In the genomic region with DNA sequence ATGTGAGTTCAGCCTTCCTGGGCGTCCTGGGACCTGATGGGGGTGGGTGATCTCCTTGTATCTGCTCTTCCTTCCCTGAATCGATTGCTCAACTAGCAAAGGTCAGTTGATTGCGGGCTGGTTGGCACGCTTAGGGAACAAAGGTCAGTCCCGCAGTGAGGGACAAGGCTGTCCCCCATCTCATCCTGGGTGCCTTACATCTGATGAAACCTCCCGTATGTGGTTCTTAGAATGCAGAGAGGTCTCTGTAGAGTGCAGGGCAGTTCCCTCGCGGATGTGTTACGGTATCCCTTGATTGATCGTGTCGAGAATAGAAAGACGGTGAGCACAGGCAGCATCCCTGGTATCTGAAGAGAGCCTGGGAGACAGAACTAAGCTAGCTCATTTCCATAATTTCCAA, we compare ENCODE assay signal across 13 cellular contexts. TPM values are rescaled to one million over a fixed set of nuclear protein-coding genes. Genes with fewer than 3 reads are reported as not detected.
DNase-seq lines count a peak whose midpoint lies in the region; ATAC-seq and TF ChIP-seq lines count a peak whose summit lies in the region.
"Had no signal": no experiment of that assay in that cellular context is flagged by ENCODE, and none has a peak within 500 bp of the region (broad histone marks: within the 10 kb centered on the region; RNA-seq: fewer than 3 reads in every experiment).

No MANE protein-coding gene starts in this region.

- intact Hi-C loops in activated CD8-positive, alpha-beta T cell treated with anti-CD3 and anti-CD28 coated beads for 36 hours (cut with micrococcal nuclease): loop anchor here (10.0 kb wide), 1 partner anchor 157 kb away; no protein-coding TSS in a partner anchor
- intact Hi-C loops in heart left ventricle (cut with DNase I): loop anchor here in 8 of 10 donors (2.0 to 10.0 kb wide), 5 partner anchors 50 to 227 kb away; no protein-coding TSS in a partner anchor

- H3K27me3 Mint-ChIP-seq in activated CD8-positive, alpha-beta T cell treated with anti-CD3 and anti-CD28 coated beads for 36 hours: no peaks in the 10 kb centered on the region
- no peaks in the 10 kb centered on the region for H3K27me3 Mint-ChIP-seq in activated CD8-positive, alpha-beta T cell treated with anti-CD3 and anti-CD28 coated beads, Interleukin-2, amount 10 ng/mL, durations not matched to agents 7 days and 5 days (ENCODE audit: low read depth)
- no peaks in the 10 kb centered on the region for H3K27me3 Mint-ChIP-seq in T-cell
- H3K27me3 Mint-ChIP-seq in stimulated activated memory B cell treated with anti-CD40 and anti-IgM and Interleukin-4, amounts not matched to agents 10 μg/mL and 1 μg/mL and 100 μg/mL, for 72 hours: no peaks in the 10 kb centered on the region

- H3K9me3 ChIP-seq in heart left ventricle: no peaks in the 10 kb centered on the region
- H3K9me3 ChIP-seq: A549 had no signal

- H3K27me3 ChIP-seq in heart left ventricle: no peaks in the 10 kb centered on the region

- in situ Hi-C loops in GM13977 (cut with MboI; ENCODE audit: low pct_unique_long_range_greater_than_20kb, low sequenced_read_pairs, unreplicated experiment): no loop called here

- H3K9me3 Mint-ChIP-seq in activated CD8-positive, alpha-beta T cell treated with anti-CD3 and anti-CD28 coated beads for 36 hours: no peaks in the 10 kb centered on the region
- no peaks in the 10 kb centered on the region for H3K9me3 Mint-ChIP-seq in activated CD8-positive, alpha-beta T cell treated with anti-CD3 and anti-CD28 coated beads, Interleukin-2, amount 10 ng/mL, durations not matched to agents 7 days and 5 days (ENCODE audit: insufficient read depth)
- H3K9me3 Mint-ChIP-seq in T-cell: no peaks in the 10 kb centered on the region
- no peaks in the 10 kb centered on the region for H3K9me3 Mint-ChIP-seq in stimulated activated memory B cell treated with anti-CD40 and anti-IgM and Interleukin-4, amounts not matched to agents 10 μg/mL and 1 μg/mL and 100 μg/mL, for 72 hours
- H3K9me3 Mint-ChIP-seq: neural crest cell had no signal

- H3K27ac ChIP-seq in heart left ventricle: peak overlapping the region in 3 of 12 donors; percentile 10 to 45 (median 39)
- H3K27ac ChIP-seq: A549 had no signal

- H3K27ac Mint-ChIP-seq in activated CD8-positive, alpha-beta T cell treated with anti-CD3 and anti-CD28 coated beads for 36 hours: peak overlapping the region; percentile 40
- no peak overlapping the region for H3K27ac Mint-ChIP-seq in activated CD8-positive, alpha-beta T cell treated with anti-CD3 and anti-CD28 coated beads, Interleukin-2, amount 10 ng/mL, durations not matched to agents 7 days and 5 days
- peak overlapping the region; percentile 77 to 79 for H3K27ac Mint-ChIP-seq in T-cell
- peak overlapping the region; percentile 74 for H3K27ac Mint-ChIP-seq in stimulated activated memory B cell treated with anti-CD40 and anti-IgM and Interleukin-4, amounts not matched to agents 10 μg/mL and 1 μg/mL and 100 μg/mL, for 72 hours

- H3K36me3 Mint-ChIP-seq in activated CD8-positive, alpha-beta T cell treated with anti-CD3 and anti-CD28 coated beads for 36 hours (ENCODE audit: low read depth): peaks cover 29% of the 10 kb centered on the region
- H3K36me3 Mint-ChIP-seq in activated CD8-positive, alpha-beta T cell treated with anti-CD3 and anti-CD28 coated beads, Interleukin-2, amount 10 ng/mL, durations not matched to agents 7 days and 5 days (ENCODE audit: low read depth): peaks cover 41% of the 10 kb centered on the region
- H3K36me3 Mint-ChIP-seq in T-cell: peaks cover 8% of the 10 kb centered on the region
- H3K36me3 Mint-ChIP-seq in stimulated activated memory B cell treated with anti-CD40 and anti-IgM and Interleukin-4, amounts not matched to agents 10 μg/mL and 1 μg/mL and 100 μg/mL, for 72 hours: peaks cover 31% of the 10 kb centered on the region

- WGBS in heart left ventricle, 4 donors: 83 to 92% (median 88%) methylated on average over 12 of the region's 12 CpGs

- no peak for TF ChIP-seq CTCF in activated CD8-positive, alpha-beta T cell treated with anti-CD3 and anti-CD28 coated beads for 36 hours (IDR thresholded peaks at IDR 0.05)
- TF ChIP-seq CTCF in heart left ventricle (IDR thresholded peaks at IDR 0.05) (no peak), GM13977 (IDR thresholded peaks at IDR 0.05; ENCODE audit: extremely low read depth, insufficient read depth, missing control alignments) (no peak)

- H3K36me3 ChIP-seq in heart left ventricle: peaks cover 0 to 43% (median 8%) of the 10 kb centered on the region in 9 donors

- H3K4me1 Mint-ChIP-seq in activated CD8-positive, alpha-beta T cell treated with anti-CD3 and anti-CD28 coated beads for 36 hours (ENCODE audit: low read depth): peaks cover 47% of the 10 kb centered on the region
- H3K4me1 Mint-ChIP-seq in activated CD8-positive, alpha-beta T cell treated with anti-CD3 and anti-CD28 coated beads, Interleukin-2, amount 10 ng/mL, durations not matched to agents 7 days and 5 days (ENCODE audit: low read depth): peaks cover 24% of the 10 kb centered on the region
- H3K4me1 Mint-ChIP-seq in T-cell: peaks cover 47 to 64% (median 54%) of the 10 kb centered on the region in 3 donors
- peaks cover 44% of the 10 kb centered on the region for H3K4me1 Mint-ChIP-seq in stimulated activated memory B cell treated with anti-CD40 and anti-IgM and Interleukin-4, amounts not matched to agents 10 μg/mL and 1 μg/mL and 100 μg/mL, for 72 hours

- H3K4me3 ChIP-seq in heart left ventricle: no peak overlapping the region
- H3K4me3 ChIP-seq: A549 had no signal

- ATAC-seq in activated CD8-positive, alpha-beta T cell treated with anti-CD3 and anti-CD28 coated beads for 36 hours: no peak
- no peak for ATAC-seq in activated CD8-positive, alpha-beta T cell treated with anti-CD3 and anti-CD28 coated beads, Interleukin-2, amount 10 ng/mL, durations not matched to agents 7 days and 5 days
- ATAC-seq in T-cell (replicated peaks in 1 of 4) (no peak), left lobe of liver (peak; percentile 41), GM21360 (IDR thresholded peaks at IDR 0.05; ENCODE audit: unreplicated experiment) (no peak), heart left ventricle (no peak)
- no peak for ATAC-seq in stimulated activated memory B cell treated with anti-CD40 and anti-IgM and Interleukin-4, amounts not matched to agents 10 μg/mL and 1 μg/mL and 100 μg/mL, for 72 hours
- ATAC-seq: A549 had no signal

- CTCF ChIA-PET in activated CD8-positive, alpha-beta T cell treated with anti-CD3 and anti-CD28 coated beads for 36 hours (lab: Charles Lee): interaction anchor here (1.4 to 10.6 kb wide), 3 partner anchors 12 to 70 kb away, joined by 3 to 125 read pairs (median 55); no protein-coding TSS in a partner anchor
- CTCF ChIA-PET in activated CD8-positive, alpha-beta T cell treated with anti-CD3 and anti-CD28 coated beads, Interleukin-2, amount 10 ng/mL, durations not matched to agents 7 days and 5 days (lab: Charles Lee): interaction anchor here (8.3 kb wide), 1 partner anchor 70 kb away, joined by 172 read pairs; no protein-coding TSS in a partner anchor
- CTCF ChIA-PET in T-cell (lab: Charles Lee): interaction anchor here in 1 of 2 donors (0.6 to 6.2 kb wide), 4 partner anchors 23 to 117 kb away, joined by 3 to 90 read pairs (median 6); no protein-coding TSS in a partner anchor

- no peak overlapping the region for H3K4me3 Mint-ChIP-seq in activated CD8-positive, alpha-beta T cell treated with anti-CD3 and anti-CD28 coated beads for 36 hours
- H3K4me3 Mint-ChIP-seq in activated CD8-positive, alpha-beta T cell treated with anti-CD3 and anti-CD28 coated beads, Interleukin-2, amount 10 ng/mL, durations not matched to agents 7 days and 5 days: no peak overlapping the region
- H3K4me3 Mint-ChIP-seq in T-cell: peak overlapping the region in 1 of 3 donors; percentile 17
- H3K4me3 Mint-ChIP-seq in stimulated activated memory B cell treated with anti-CD40 and anti-IgM and Interleukin-4, amounts not matched to agents 10 μg/mL and 1 μg/mL and 100 μg/mL, for 72 hours: no peak overlapping the region
- H3K4me3 Mint-ChIP-seq: neural crest cell had no signal

- POLR2A ChIA-PET in activated CD8-positive, alpha-beta T cell treated with anti-CD3 and anti-CD28 coated beads for 36 hours (lab: Charles Lee): no interaction called here
- POLR2A ChIA-PET in activated CD8-positive, alpha-beta T cell treated with anti-CD3 and anti-CD28 coated beads, Interleukin-2, amount 10 ng/mL, durations not matched to agents 7 days and 5 days (lab: Charles Lee): no interaction called here
- POLR2A ChIA-PET in T-cell (lab: Charles Lee): no interaction called here

- no peak for DNase-seq in activated CD8-positive, alpha-beta T cell treated with anti-CD3 and anti-CD28 coated beads for 36 hours
- no peak for DNase-seq in activated CD8-positive, alpha-beta T cell treated with anti-CD3 and anti-CD28 coated beads, Interleukin-2, amount 10 ng/mL, durations not matched to agents 7 days and 5 days
- DNase-seq in T-cell (no peak), left lobe of liver (ENCODE audit: low spot score) (peak; percentile 65), heart left ventricle (no peak), GM13977 (ENCODE audit: low spot score) (no peak)
- DNase-seq: glutamatergic neuron, NCI-H82, SHP77 had no signal

- peaks cover 0 to 82% (median 71%) of the 10 kb centered on the region in 12 donors for H3K4me1 ChIP-seq in heart left ventricle

- no peak for TF ChIP-seq POLR2A in heart left ventricle (IDR thresholded peaks at IDR 0.05)

RNA-seq across cellular contexts. Expression of a gene that starts 56.4 kb away (rescaled TPM):
- total RNA-seq in activated CD8-positive, alpha-beta T cell treated with anti-CD3 and anti-CD28 coated beads for 36 hours: under 1 TPM; 0.52 to 0.87 TPM
- under 1 TPM; 0.37 to 0.73 TPM for total RNA-seq in activated CD8-positive, alpha-beta T cell treated with anti-CD3 and anti-CD28 coated beads, Interleukin-2, amount 10 ng/mL, durations not matched to agents 7 days and 5 days
- total RNA-seq in T-cell (1 to 10 TPM in 2 of 5 donors, under 1 TPM in 3; 0.53 to 2.8 (median 0.98) TPM), left lobe of liver (0.13 TPM), heart left ventricle (under 1 TPM; 0.16 to 0.94 (median 0.44) TPM)
- polyA plus RNA-seq in heart left ventricle: under 1 TPM; 0.17 to 0.38 TPM
